Comparison of ENCODE assay signal across 30 cellular contexts in genomic region chr12:112932485-112933151, GRCh38. TPM values are rescaled to one million over a fixed set of nuclear protein-coding genes. Genes with fewer than 3 reads are reported as not detected.
A peak's percentile ranks its signal among the peaks of the same experiment; 100 is the strongest.
DNase-seq lines count a peak whose midpoint lies in the region; ATAC-seq, FAIRE-seq and TF ChIP-seq lines count a peak whose summit lies in the region.
"Had no signal": no experiment of that assay in that cellular context is flagged by ENCODE, and none has a peak within 500 bp of the region (broad histone marks: within the 10 kb centered on the region; RNA-seq: fewer than 3 reads in every experiment).

No MANE protein-coding gene starts in this region.

- no peak for TF ChIP-seq CTCF in HepG2 (CRISPR knock-in tag; IDR thresholded peaks at IDR 0.05)
- no peak for TF ChIP-seq CTCF in right lobe of liver (IDR thresholded peaks at IDR 0.05)

- WGBS in HepG2 (ENCODE audit: low lambda C conversion rate): 23% methylated on average over 6 of the region's 6 CpGs
- 80% methylated on average over 6 of the region's 6 CpGs for WGBS in right lobe of liver (ENCODE audit: insufficient coverage, low coverage, low lambda C conversion rate, missing lambda C conversion rate)

- H3K4me2 ChIP-seq in HepG2 (ENCODE audit: low read depth, low read length): no peak overlapping the region

- H3K27ac Mint-ChIP-seq in T-helper 17 cell: peak overlapping the region; percentile 30
- H3K27ac Mint-ChIP-seq: activated CD4-positive, alpha-beta T cell treated with anti-CD3 and anti-CD28 coated beads for 36 hours; mesothelial cell of epicardium; stimulated activated naive CD8-positive, alpha-beta T cell treated with anti-CD3 and anti-CD28 coated beads, Interleukin-15, amount 100 ng/mL, for 72 hours had no signal

- no peaks in the 10 kb centered on the region for H4K20me1 ChIP-seq in HepG2 (ENCODE audit: insufficient read depth, low read length)

- BruUV-seq in HepG2 (replicated peaks; lab: Mats Ljungman, UMichigan): no TSS peak

- CTCF ChIA-PET in HepG2 (lab: Yijun Ruan, JAX; ENCODE audit: low intra/inter-chr PET ratio, low total read pairs): no interaction called here

- TF ChIP-seq POLR2A in HepG2 (IDR thresholded peaks at IDR 0.05; ENCODE audit: insufficient read depth in 1 of 2, low read depth in 2 of 2, low read length in 2 of 2) (no peak), right lobe of liver (IDR thresholded peaks at IDR 0.05) (no peak)

- H3K4me1 ChIP-seq in HepG2 (ENCODE audit: insufficient read depth, low read length) (peaks cover 14% of the 10 kb centered on the region), right lobe of liver (no peaks in the 10 kb centered on the region)

- TF ChIP-seq RAD21 in HepG2 (CRISPR knock-in tag; IDR thresholded peaks at IDR 0.05): no peak

- in situ Hi-C loops in HepG2 (cut with HindIII; ENCODE audit: extremely low pct_ligation_motif_present, low pct_unique_long_range_greater_than_20kb): no loop called here

- no peak overlapping the region for H3K27ac ChIP-seq in HepG2 (ENCODE audit: extremely low read length, insufficient read depth, low read length)
- no peak overlapping the region for H3K27ac ChIP-seq in right lobe of liver
- H3K27ac ChIP-seq: RWPE1, skin epidermis, tibial artery had no signal

- H3K36me3 ChIP-seq in HepG2 (replicated peaks in 1 of 2; ENCODE audit: control insufficient read depth in 1 of 2, insufficient read depth in 2 of 2, low read length in 2 of 2) (no peaks in the 10 kb centered on the region), right lobe of liver (no peaks in the 10 kb centered on the region)
- H3K36me3 ChIP-seq: BE2C, tibial artery had no signal

- POLR2A ChIA-PET in HepG2 (lab: Yijun Ruan, JAX): no interaction called here

- H2AFZ ChIP-seq in HepG2 (ENCODE audit: low read length): no peak overlapping the region

- no peak for DNase-seq in HepG2 (ENCODE audit: low spot score)
- no peak for DNase-seq in right lobe of liver
- no peak for DNase-seq in T-helper 17 cell
- DNase-seq in iPS DF 4.7 (ENCODE audit: extremely low read depth, low spot score): peak; percentile 19
- no peak for DNase-seq in germinal center (ENCODE audit: low spot score)
- DNase-seq in NCI-H2029 treated with DMSO at 0.1 percent for 48 hours (lab: John Stamatoyannopoulos, UW): no peak
- DNase-seq: activated CD4-positive, alpha-beta T cell treated with anti-CD3 and anti-CD28 coated beads for 36 hours; activated gamma-delta T cell; BE2C; central memory CD4-positive, alpha-beta T cell; hippocampal formation; islet precursor cell; left ventricle myocardium superior; naive thymus-derived CD4-positive, alpha-beta T cell; NCI-H1105; NCI-H1930; NCI-H2227 treated with DMSO at 0.1 percent for 48 hours; NCI-H82; occipital lobe; stimulated activated naive CD8-positive, alpha-beta T cell treated with anti-CD3 and anti-CD28 coated beads, Interleukin-15, amount 100 ng/mL, for 72 hours; T-helper 1 cell; tibial artery had no signal

- H3K4me3 ChIP-seq in HepG2 (replicated peaks in 1 of 3; ENCODE audit: insufficient read depth in 1 of 3, low read depth in 2 of 3, low read length in 3 of 3): no peak overlapping the region
- no peak overlapping the region for H3K4me3 ChIP-seq in right lobe of liver
- H3K4me3 ChIP-seq: GM12878, skin epidermis, tibial artery had no signal

- H3K79me2 ChIP-seq in HepG2 (ENCODE audit: insufficient read depth, low read length): no peaks in the 10 kb centered on the region

- no peaks in the 10 kb centered on the region for H3K36me3 Mint-ChIP-seq in T-helper 17 cell (ENCODE audit: low read depth)
- H3K36me3 Mint-ChIP-seq: mesothelial cell of epicardium had no signal

- H3K27me3 Mint-ChIP-seq in T-helper 17 cell: no peaks in the 10 kb centered on the region
- H3K27me3 Mint-ChIP-seq: activated CD4-positive, alpha-beta T cell treated with anti-CD3 and anti-CD28 coated beads for 36 hours; naive thymus-derived CD4-positive, alpha-beta T cell; stimulated activated naive CD8-positive, alpha-beta T cell treated with anti-CD3 and anti-CD28 coated beads, Interleukin-15, amount 100 ng/mL, for 72 hours had no signal

- no peak overlapping the region for H3K9ac ChIP-seq in HepG2 (ENCODE audit: insufficient read depth, low read depth, low read length)

- FAIRE-seq in HepG2 (lab: Jason Lieb, UNC): no peak
- FAIRE-seq: A204.1, frontal cortex, GM12878 had no signal

- H3K27me3 ChIP-seq in HepG2 (ENCODE audit: control insufficient read depth in 1 of 2, insufficient read depth in 2 of 2, low read length in 2 of 2) (no peaks in the 10 kb centered on the region), right lobe of liver (no peaks in the 10 kb centered on the region)
- H3K27me3 ChIP-seq: BE2C, tibial artery had no signal

- intact Hi-C loops in HepG2 (cut with micrococcal nuclease; ENCODE audit: unreplicated experiment): no loop called here
- intact Hi-C loops in right lobe of liver (cut with DNase I): no loop called here

- TF ChIP-seq EP300 in HepG2 (IDR thresholded peaks at IDR 0.05; ENCODE audit: low read depth in 2 of 2, low read length in 2 of 2) (no peak), HepG2 (CRISPR knock-in tag; IDR thresholded peaks at IDR 0.05; ENCODE audit: borderline replicate concordance) (no peak)

- H3K4me1 Mint-ChIP-seq in T-helper 17 cell: peaks cover 8% of the 10 kb centered on the region
- H3K4me1 Mint-ChIP-seq: mesothelial cell of epicardium had no signal

- H3K4me3 Mint-ChIP-seq in T-helper 17 cell: no peak overlapping the region
- H3K4me3 Mint-ChIP-seq: activated CD4-positive, alpha-beta T cell treated with anti-CD3 and anti-CD28 coated beads for 36 hours; mesothelial cell of epicardium; naive thymus-derived CD4-positive, alpha-beta T cell; stimulated activated naive CD8-positive, alpha-beta T cell treated with anti-CD3 and anti-CD28 coated beads, Interleukin-15, amount 100 ng/mL, for 72 hours had no signal

- H3K9me3 ChIP-seq in HepG2 (ENCODE audit: low read length): no peaks in the 10 kb centered on the region; the same call in 1 of the 2 replicates
- H3K9me3 ChIP-seq in right lobe of liver: no peaks in the 10 kb centered on the region
- no peaks in the 10 kb centered on the region for H3K9me3 ChIP-seq in T-helper 17 cell (ENCODE audit: control insufficient read depth, low read length, poor library complexity, severe bottlenecking)
- H3K9me3 ChIP-seq: tibial artery had no signal

- no peak for ATAC-seq in HepG2
- ATAC-seq in right lobe of liver: no peak
- no peak for ATAC-seq in T-helper 17 cell
- ATAC-seq in GM19023 (IDR thresholded peaks at IDR 0.05; ENCODE audit: unreplicated experiment): no peak
- no peak for ATAC-seq in HG03095 (IDR thresholded peaks at IDR 0.05; ENCODE audit: unreplicated experiment)
- ATAC-seq: activated CD4-positive, alpha-beta T cell treated with anti-CD3 and anti-CD28 coated beads for 36 hours; left ventricle myocardium superior; naive thymus-derived CD4-positive, alpha-beta T cell; stimulated activated naive CD8-positive, alpha-beta T cell treated with anti-CD3 and anti-CD28 coated beads, Interleukin-15, amount 100 ng/mL, for 72 hours had no signal

RNA-seq across cellular contexts. Expression of gene OAS3, which starts 5.7 kb away (rescaled TPM):
- 10.5 and 16.7 TPM in 2 replicates for total RNA-seq in HepG2 (2016; rRNA removed; fragmentation: Illumina TruSeq; extraction: Trizol)
- total RNA-seq in HepG2 (2016; cell fraction: cytosol; rRNA removed; fragmentation: Illumina TruSeq; extraction: Trizol; ENCODE audit: low read depth): 0.79 and 0.81 TPM in 2 replicates
- total RNA-seq in HepG2 (2016; cell fraction: insoluble cytoplasmic fraction; rRNA removed; fragmentation: Illumina TruSeq; extraction: Trizol): 11.3 and 14.6 TPM in 2 replicates
- total RNA-seq in HepG2 (2016; cell fraction: membrane; rRNA removed; fragmentation: Illumina TruSeq; extraction: Trizol): 3.8 and 3.9 TPM in 2 replicates
- total RNA-seq in HepG2 (2016; cell fraction: nucleus; rRNA removed; fragmentation: Illumina TruSeq; extraction: Trizol): 8.6 and 11.6 TPM in 2 replicates
- 4.8 and 6.7 TPM in 2 replicates for polyA plus RNA-seq in HepG2 (2011; rRNA removed)
- polyA plus RNA-seq in HepG2 (2011; cell fraction: cytosol; rRNA removed): 3.6 TPM in 2 replicates
- polyA plus RNA-seq in HepG2 (2011; cell fraction: nucleus; rRNA removed): 16.1 and 17.1 TPM in 2 replicates
- polyA plus RNA-seq in HepG2 (2012): 4.8 and 5.6 TPM in 2 replicates
- polyA plus RNA-seq in HepG2 (2016; cell fraction: cytosol; fragmentation: Illumina TruSeq; extraction: Trizol; ENCODE audit: low read depth): 0.70 and 0.71 TPM in 2 replicates
- 12.8 and 14.3 TPM in 2 replicates for polyA plus RNA-seq in HepG2 (2016; cell fraction: insoluble cytoplasmic fraction; fragmentation: Illumina TruSeq; extraction: Trizol; ENCODE audit: low read depth)
- polyA plus RNA-seq in HepG2 (2016; cell fraction: membrane; fragmentation: Illumina TruSeq; extraction: Trizol; ENCODE audit: low read depth): 2.1 and 2.2 TPM in 2 replicates
- 10.5 and 12.9 TPM in 2 replicates for polyA plus RNA-seq in HepG2 (2016; cell fraction: nucleus; fragmentation: Illumina TruSeq; extraction: Trizol; ENCODE audit: insufficient read depth, low read depth)
- 35.2 and 111 TPM in 2 replicates for polyA minus RNA-seq in HepG2 (2011; rRNA and poly(A)+ RNA removed; ENCODE audit: low replicate concordance)
- polyA minus RNA-seq in HepG2 (2011; cell fraction: cytosol; rRNA and poly(A)+ RNA removed): 6.7 and 6.8 TPM in 2 replicates
- polyA minus RNA-seq in HepG2 (2011; cell fraction: nucleus; rRNA and poly(A)+ RNA removed): 12.4 and 16.2 TPM in 2 replicates
- 10 to 100 TPM in 1 of 6 experiments, 1 to 10 TPM in 5; 4.4 to 10.2 (median 7.2) TPM for total RNA-seq in right lobe of liver
- total RNA-seq in T-helper 17 cell: 10 to 100 TPM; 26.6 to 28.6 TPM

RNA-seq across cellular contexts. Expression of gene OAS1, which starts 25.9 kb away (rescaled TPM):
- 6.5 and 7.5 TPM in 2 replicates for total RNA-seq in HepG2 (2016; rRNA removed; fragmentation: Illumina TruSeq; extraction: Trizol)
- total RNA-seq in HepG2 (2016; cell fraction: cytosol; rRNA removed; fragmentation: Illumina TruSeq; extraction: Trizol; ENCODE audit: low read depth): 1.1 and 1.7 TPM in 2 replicates
- 6.6 and 7.4 TPM in 2 replicates for total RNA-seq in HepG2 (2016; cell fraction: insoluble cytoplasmic fraction; rRNA removed; fragmentation: Illumina TruSeq; extraction: Trizol)
- total RNA-seq in HepG2 (2016; cell fraction: membrane; rRNA removed; fragmentation: Illumina TruSeq; extraction: Trizol): 2.5 and 2.8 TPM in 2 replicates
- 3.5 and 4.5 TPM in 2 replicates for total RNA-seq in HepG2 (2016; cell fraction: nucleus; rRNA removed; fragmentation: Illumina TruSeq; extraction: Trizol)
- polyA plus RNA-seq in HepG2 (2011; rRNA removed): 10.6 and 17.5 TPM in 2 replicates
- polyA plus RNA-seq in HepG2 (2011; cell fraction: cytosol; rRNA removed): 12.2 and 13.8 TPM in 2 replicates
- polyA plus RNA-seq in HepG2 (2011; cell fraction: nucleus; rRNA removed): 8.3 and 11.0 TPM in 2 replicates
- polyA plus RNA-seq in HepG2 (2012): 7.5 and 8.1 TPM in 2 replicates
- polyA plus RNA-seq in HepG2 (2016; cell fraction: cytosol; fragmentation: Illumina TruSeq; extraction: Trizol; ENCODE audit: low read depth): 1.2 and 1.9 TPM in 2 replicates
- polyA plus RNA-seq in HepG2 (2016; cell fraction: insoluble cytoplasmic fraction; fragmentation: Illumina TruSeq; extraction: Trizol; ENCODE audit: low read depth): 8.9 and 10.5 TPM in 2 replicates
- 1.7 and 2.1 TPM in 2 replicates for polyA plus RNA-seq in HepG2 (2016; cell fraction: membrane; fragmentation: Illumina TruSeq; extraction: Trizol; ENCODE audit: low read depth)
- polyA plus RNA-seq in HepG2 (2016; cell fraction: nucleus; fragmentation: Illumina TruSeq; extraction: Trizol; ENCODE audit: insufficient read depth, low read depth): 5.1 and 5.6 TPM in 2 replicates
- polyA minus RNA-seq in HepG2 (2011; rRNA and poly(A)+ RNA removed; ENCODE audit: low replicate concordance): 18.8 and 54.6 TPM in 2 replicates
- 4.9 and 5.5 TPM in 2 replicates for polyA minus RNA-seq in HepG2 (2011; cell fraction: cytosol; rRNA and poly(A)+ RNA removed)
- polyA minus RNA-seq in HepG2 (2011; cell fraction: nucleus; rRNA and poly(A)+ RNA removed): 6.3 and 12.1 TPM in 2 replicates
- total RNA-seq in right lobe of liver: 10 to 100 TPM; 19.2 to 23.0 (median 22.5) TPM
- total RNA-seq in T-helper 17 cell: 10 to 100 TPM; 16.0 to 16.2 TPM

RNA-seq across cellular contexts. Expression of gene OAS2, which starts 45.7 kb away (rescaled TPM):
- 0.24 and 0.44 TPM in 2 replicates for total RNA-seq in HepG2 (2016; rRNA removed; fragmentation: Illumina TruSeq; extraction: Trizol)
- total RNA-seq in HepG2 (2016; cell fraction: cytosol; rRNA removed; fragmentation: Illumina TruSeq; extraction: Trizol; ENCODE audit: low read depth): not detected in 2 replicates
- total RNA-seq in HepG2 (2016; cell fraction: insoluble cytoplasmic fraction; rRNA removed; fragmentation: Illumina TruSeq; extraction: Trizol): 0.11 TPM in 1 of 2 replicates, not detected in the other
- 0.10 TPM in 1 of 2 replicates, not detected in the other for total RNA-seq in HepG2 (2016; cell fraction: membrane; rRNA removed; fragmentation: Illumina TruSeq; extraction: Trizol)
- not detected in 2 replicates for total RNA-seq in HepG2 (2016; cell fraction: nucleus; rRNA removed; fragmentation: Illumina TruSeq; extraction: Trizol)
- polyA plus RNA-seq in HepG2 (2011; rRNA removed): 0.05 and 0.10 TPM in 2 replicates
- polyA plus RNA-seq in HepG2 (2011; cell fraction: cytosol; rRNA removed): 0.07 and 0.09 TPM in 2 replicates
- 0.13 and 0.23 TPM in 2 replicates for polyA plus RNA-seq in HepG2 (2011; cell fraction: nucleus; rRNA removed)
- not detected in 2 replicates for polyA plus RNA-seq in HepG2 (2012)
- not detected in 2 replicates for polyA plus RNA-seq in HepG2 (2016; cell fraction: cytosol; fragmentation: Illumina TruSeq; extraction: Trizol; ENCODE audit: low read depth)
- 0.20 TPM in 1 of 2 replicates, not detected in the other for polyA plus RNA-seq in HepG2 (2016; cell fraction: insoluble cytoplasmic fraction; fragmentation: Illumina TruSeq; extraction: Trizol; ENCODE audit: low read depth)
- not detected in 2 replicates for polyA plus RNA-seq in HepG2 (2016; cell fraction: membrane; fragmentation: Illumina TruSeq; extraction: Trizol; ENCODE audit: low read depth)
- polyA plus RNA-seq in HepG2 (2016; cell fraction: nucleus; fragmentation: Illumina TruSeq; extraction: Trizol; ENCODE audit: insufficient read depth, low read depth): not detected in 2 replicates
- 0.98 TPM in 1 of 2 replicates, not detected in the other for polyA minus RNA-seq in HepG2 (2011; rRNA and poly(A)+ RNA removed; ENCODE audit: low replicate concordance)
- polyA minus RNA-seq in HepG2 (2011; cell fraction: cytosol; rRNA and poly(A)+ RNA removed): not detected in 2 replicates
- not detected in 2 replicates for polyA minus RNA-seq in HepG2 (2011; cell fraction: nucleus; rRNA and poly(A)+ RNA removed)
- 10 to 100 TPM in 1 of 6 experiments, 1 to 10 TPM in 5; 5.2 to 13.4 (median 7.1) TPM for total RNA-seq in right lobe of liver
- total RNA-seq in T-helper 17 cell: 10 to 100 TPM; 35.4 to 45.3 TPM
